Comparison of ENCODE assay signal across 21 cellular contexts in the genomic region with DNA sequence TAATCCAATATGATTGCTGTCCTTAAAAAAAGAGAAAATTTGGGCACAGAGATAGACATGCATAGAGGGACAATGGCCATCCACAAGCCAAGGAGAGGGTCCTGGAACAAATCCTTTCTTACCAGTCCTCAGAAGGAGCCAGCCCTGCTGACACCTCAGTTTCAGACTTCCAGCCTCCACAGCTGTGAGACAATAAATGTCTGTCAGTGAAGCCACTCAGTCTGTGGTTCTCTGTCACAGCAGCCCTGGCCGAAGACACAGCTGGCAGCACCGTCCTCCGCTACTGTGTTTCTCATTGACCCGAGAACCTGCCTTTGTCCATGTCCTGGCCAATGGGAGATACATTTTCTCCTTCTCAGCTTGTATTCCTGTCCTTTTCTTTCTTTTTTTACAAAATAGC.
"Had no signal": no experiment of that assay in that cellular context is flagged by ENCODE, and none has a peak within 500 bp of the region (broad histone marks: within the 10 kb centered on the region; RNA-seq: fewer than 3 reads in every experiment).

No MANE protein-coding gene starts in this region.

- H3K9me3 Mint-ChIP-seq: activated CD4-positive, alpha-beta T cell treated with anti-CD3 and anti-CD28 coated beads, Interleukin-2, amount 10 ng/mL, durations not matched to agents 24 days and 14 days; activated naive CD4-positive, alpha-beta T cell treated with anti-CD3 and anti-CD28 coated beads, Interleukin-2, amount 10 ng/mL, durations not matched to agents 7 days and 5 days; activated naive CD8-positive, alpha-beta T cell treated with anti-CD3 and anti-CD28 coated beads, Interleukin-2, amount 50 U/mL, for 24 hours; activated T-cell treated with anti-CD3 and anti-CD28 coated beads, Interleukin-2, amount 50 U/mL, for 4 hours; central memory CD8-positive, alpha-beta T cell; stimulated activated effector memory CD8-positive, alpha-beta T cell treated with anti-CD3 and anti-CD28 coated beads, Interleukin-12 subunit alpha, Interleukin-12 subunit beta, amount 100 ng/mL, for 72 hours had no signal

- H3K4me1 ChIP-seq: colonic mucosa, gastrocnemius medialis, lower lobe of right lung, right lobe of liver, stomach had no signal

- H3K36me3 Mint-ChIP-seq: activated naive CD4-positive, alpha-beta T cell treated with anti-CD3 and anti-CD28 coated beads, Interleukin-2, amount 10 ng/mL, durations not matched to agents 7 days and 5 days; mesothelial cell of epicardium; stimulated activated effector memory CD8-positive, alpha-beta T cell treated with anti-CD3 and anti-CD28 coated beads, Interleukin-12 subunit alpha, Interleukin-12 subunit beta, amount 100 ng/mL, for 72 hours had no signal

- ATAC-seq: activated naive CD8-positive, alpha-beta T cell treated with anti-CD3 and anti-CD28 coated beads, Interleukin-2, amount 50 U/mL, for 24 hours; activated T-cell treated with anti-CD3 and anti-CD28 coated beads, Interleukin-2, amount 50 U/mL, for 4 hours; gastrocnemius medialis; left cardiac atrium; lower lobe of right lung; right lobe of liver; stimulated activated effector memory CD8-positive, alpha-beta T cell treated with anti-CD3 and anti-CD28 coated beads, Interleukin-12 subunit alpha, Interleukin-12 subunit beta, amount 100 ng/mL, for 72 hours; T-cell had no signal

- H3K27me3 Mint-ChIP-seq: activated CD4-positive, alpha-beta T cell treated with anti-CD3 and anti-CD28 coated beads, Interleukin-2, amount 10 ng/mL, durations not matched to agents 24 days and 14 days; activated naive CD4-positive, alpha-beta T cell treated with anti-CD3 and anti-CD28 coated beads, Interleukin-2, amount 10 ng/mL, durations not matched to agents 7 days and 5 days; activated naive CD8-positive, alpha-beta T cell treated with anti-CD3 and anti-CD28 coated beads, Interleukin-2, amount 50 U/mL, for 24 hours; central memory CD8-positive, alpha-beta T cell; T-cell had no signal

- DNase-seq: activated CD4-positive, alpha-beta T cell treated with anti-CD3 and anti-CD28 coated beads, Interleukin-2, amount 10 ng/mL, durations not matched to agents 24 days and 14 days; activated CD8-positive, alpha-beta memory T cell treated with anti-CD3 and anti-CD28 coated beads, Interleukin-2, amount 50 U/mL, for 4 hours; activated effector memory CD4-positive, alpha-beta T cell treated with Interleukin-2 at 50 U/mL for 16 hours; activated naive CD4-positive, alpha-beta T cell treated with anti-CD3 and anti-CD28 coated beads, Interleukin-2, amount 10 ng/mL, durations not matched to agents 7 days and 5 days; activated naive CD8-positive, alpha-beta T cell treated with anti-CD3 and anti-CD28 coated beads, Interleukin-2, amount 50 U/mL, for 24 hours; activated T-cell treated with anti-CD3 and anti-CD28 coated beads, Interleukin-2, amount 50 U/mL, for 4 hours; brain microvascular endothelial cell; colonic mucosa; gastrocnemius medialis; left cardiac atrium; lower lobe of right lung; ovary; right lobe of liver; stimulated activated CD4-positive, alpha-beta T cell treated with anti-CD3 and anti-CD28 coated beads, Interleukin-4, amount 100 ng/mL, for 1 hour; stomach; T-cell; trophoblast cell had no signal

- H3K4me2 ChIP-seq: smooth muscle cell had no signal

- H3K4me1 Mint-ChIP-seq: activated CD4-positive, alpha-beta T cell treated with anti-CD3 and anti-CD28 coated beads, Interleukin-2, amount 10 ng/mL, durations not matched to agents 24 days and 14 days; activated naive CD4-positive, alpha-beta T cell treated with anti-CD3 and anti-CD28 coated beads, Interleukin-2, amount 10 ng/mL, durations not matched to agents 7 days and 5 days; activated naive CD8-positive, alpha-beta T cell treated with anti-CD3 and anti-CD28 coated beads, Interleukin-2, amount 50 U/mL, for 24 hours; central memory CD8-positive, alpha-beta T cell; mesothelial cell of epicardium; stimulated activated effector memory CD8-positive, alpha-beta T cell treated with anti-CD3 and anti-CD28 coated beads, Interleukin-12 subunit alpha, Interleukin-12 subunit beta, amount 100 ng/mL, for 72 hours; T-cell had no signal

- H3K27ac Mint-ChIP-seq: activated CD4-positive, alpha-beta T cell treated with anti-CD3 and anti-CD28 coated beads, Interleukin-2, amount 10 ng/mL, durations not matched to agents 24 days and 14 days; activated naive CD4-positive, alpha-beta T cell treated with anti-CD3 and anti-CD28 coated beads, Interleukin-2, amount 10 ng/mL, durations not matched to agents 7 days and 5 days; activated naive CD8-positive, alpha-beta T cell treated with anti-CD3 and anti-CD28 coated beads, Interleukin-2, amount 50 U/mL, for 24 hours; mesothelial cell of epicardium; stimulated activated effector memory CD8-positive, alpha-beta T cell treated with anti-CD3 and anti-CD28 coated beads, Interleukin-12 subunit alpha, Interleukin-12 subunit beta, amount 100 ng/mL, for 72 hours; T-cell had no signal

- H3K27me3 ChIP-seq: brain microvascular endothelial cell, colonic mucosa, gastrocnemius medialis, ovary, right lobe of liver, stomach had no signal

- H3K4me3 ChIP-seq: colonic mucosa, gastrocnemius medialis, lower lobe of right lung, ovary, right lobe of liver, smooth muscle cell, stomach had no signal

- H3K4me3 Mint-ChIP-seq: activated CD4-positive, alpha-beta T cell treated with anti-CD3 and anti-CD28 coated beads, Interleukin-2, amount 10 ng/mL, durations not matched to agents 24 days and 14 days; activated naive CD4-positive, alpha-beta T cell treated with anti-CD3 and anti-CD28 coated beads, Interleukin-2, amount 10 ng/mL, durations not matched to agents 7 days and 5 days; activated naive CD8-positive, alpha-beta T cell treated with anti-CD3 and anti-CD28 coated beads, Interleukin-2, amount 50 U/mL, for 24 hours; activated T-cell treated with anti-CD3 and anti-CD28 coated beads, Interleukin-2, amount 50 U/mL, for 4 hours; central memory CD8-positive, alpha-beta T cell; mesothelial cell of epicardium; stimulated activated effector memory CD8-positive, alpha-beta T cell treated with anti-CD3 and anti-CD28 coated beads, Interleukin-12 subunit alpha, Interleukin-12 subunit beta, amount 100 ng/mL, for 72 hours; T-cell had no signal

- H3K27ac ChIP-seq: brain microvascular endothelial cell, colonic mucosa, gastrocnemius medialis, lower lobe of right lung, ovary, right lobe of liver, stomach had no signal

- H3K36me3 ChIP-seq: brain microvascular endothelial cell, colonic mucosa, gastrocnemius medialis, lower lobe of right lung, ovary, right lobe of liver, stomach had no signal
